In genomic region chrX:3842822-3843521, GRCh38 we compare ENCODE assay signal across 8 cellular contexts.
DNase-seq lines count a peak whose midpoint lies in the region; ATAC-seq and TF ChIP-seq lines count a peak whose summit lies in the region.
"Not testable (repeated sequence)": the region's sequence is repeated elsewhere in the genome, so short reads cannot be mapped to it uniquely, and the experiment has no call there.

No MANE protein-coding gene starts in this region.

- POLR2A ChIA-PET in A673 (lab: Charles Lee; ENCODE audit: low non-redundant PET) = not testable (repeated sequence)

- DNase-seq in A673 (ENCODE audit: low spot score); foreskin fibroblast; osteocyte (ENCODE audit: extremely low spot score, unreplicated experiment): not testable (repeated sequence)
- DNase-seq in activated naive CD4-positive, alpha-beta T cell treated with Interleukin-2 at 50 U/mL for 16 hours = peak; percentile 7

- BruUV-seq in A673 (replicated peaks; lab: Mats Ljungman, UMichigan) = TSS peak; percentile 89

- H3K27me3 ChIP-seq in A673 (replicated peaks; ENCODE audit: insufficient read depth, low read depth, low read length, poor library complexity) = not testable (repeated sequence)

- H3K4me3 ChIP-seq in A673 (ENCODE audit: low read depth, low read length, poor library complexity, severe bottlenecking) = peak overlapping the region; percentile 31
- peak overlapping the region; percentile 27 to 48 for H3K4me3 ChIP-seq in foreskin fibroblast (ENCODE audit: low read depth in 1 of 2, low read length in 2 of 2)

- H3K36me3 ChIP-seq in A673 (ENCODE audit: insufficient read depth, low read length, poor library complexity, severe bottlenecking) = not testable (repeated sequence)

- TF ChIP-seq CTCF in A673 (conservative IDR thresholded peaks at IDR 0.05; ENCODE audit: low read depth, low read length); foreskin fibroblast (IDR thresholded peaks at IDR 0.05; ENCODE audit: low read depth, low read length); osteocyte (IDR thresholded peaks at IDR 0.05): not testable (repeated sequence)

- H3K27ac Mint-ChIP-seq in T-helper 1 cell treated with Interleukin-12 subunit alpha and Interleukin-12 subunit beta and Interleukin-4 antibody, amounts not matched to agents 30 μg/mL and 1 μg/mL, for 36 hours; osteocyte (ENCODE audit: unreplicated experiment): not testable (repeated sequence)

- H3K9me3 ChIP-seq in A673 (ENCODE audit: low read depth, low read length, poor library complexity, severe bottlenecking) = not testable (repeated sequence)

- H3K4me1 Mint-ChIP-seq in T-helper 1 cell treated with Interleukin-12 subunit alpha and Interleukin-12 subunit beta and Interleukin-4 antibody, amounts not matched to agents 30 μg/mL and 1 μg/mL, for 36 hours (ENCODE audit: low read depth); osteocyte (ENCODE audit: unreplicated experiment): not testable (repeated sequence)

- not testable (repeated sequence) for H3K27ac ChIP-seq in A673 (ENCODE audit: low read depth, low read length, poor library complexity, severe bottlenecking)

- not testable (repeated sequence) for H3K9me3 Mint-ChIP-seq in T-helper 1 cell treated with Interleukin-12 subunit alpha and Interleukin-12 subunit beta and Interleukin-4 antibody, amounts not matched to agents 30 μg/mL and 1 μg/mL, for 36 hours; osteocyte (ENCODE audit: unreplicated experiment)

- not testable (repeated sequence) for H3K4me1 ChIP-seq in A673 (ENCODE audit: insufficient read depth, low read length, poor library complexity, severe bottlenecking)

- not testable (repeated sequence) for H3K27me3 Mint-ChIP-seq in T-helper 1 cell treated with Interleukin-12 subunit alpha and Interleukin-12 subunit beta and Interleukin-4 antibody, amounts not matched to agents 30 μg/mL and 1 μg/mL, for 36 hours (ENCODE audit: low read depth); osteocyte (ENCODE audit: unreplicated experiment)

- CTCF ChIA-PET in A673 (lab: Charles Lee) = not testable (repeated sequence)

- H3K4me3 Mint-ChIP-seq in T-helper 1 cell treated with Interleukin-12 subunit alpha and Interleukin-12 subunit beta and Interleukin-4 antibody, amounts not matched to agents 30 μg/mL and 1 μg/mL, for 36 hours = peak overlapping the region; percentile 50
- peak overlapping the region; percentile 55 for H3K4me3 Mint-ChIP-seq in osteocyte (ENCODE audit: unreplicated experiment)

- intact Hi-C loops in A673 (cut with micrococcal nuclease; ENCODE audit: unreplicated experiment) = not testable (repeated sequence)

- peak; percentile 31 for ATAC-seq in GM19025 (IDR thresholded peaks at IDR 0.05; ENCODE audit: low read depth, unreplicated experiment)
- peak; percentile 66 for ATAC-seq in HG02759 (IDR thresholded peaks at IDR 0.05; ENCODE audit: unreplicated experiment)
- peak; percentile 78 for ATAC-seq in HG03571 (IDR thresholded peaks at IDR 0.05; ENCODE audit: unreplicated experiment)

- not testable (repeated sequence) for H3K36me3 Mint-ChIP-seq in T-helper 1 cell treated with Interleukin-12 subunit alpha and Interleukin-12 subunit beta and Interleukin-4 antibody, amounts not matched to agents 30 μg/mL and 1 μg/mL, for 36 hours (ENCODE audit: low read depth); osteocyte (ENCODE audit: unreplicated experiment)
